In genomic region chr2:241009601-241010530, GRCh38 we compare ENCODE assay signal across 8 cellular contexts. TPM values are rescaled to one million over a fixed set of nuclear protein-coding genes. Genes with fewer than 3 reads are reported as not detected.
A peak's percentile ranks its signal among the peaks of the same experiment; 100 is the strongest.
DNase-seq lines count a peak whose midpoint lies in the region; ATAC-seq and TF ChIP-seq lines count a peak whose summit lies in the region.

No MANE protein-coding gene starts in this region.

- BruUV-seq in Caco-2 (replicated peaks; lab: Mats Ljungman, UMichigan): no TSS peak

- no peaks in the 10 kb centered on the region for H3K27me3 ChIP-seq in Caco-2 (replicated peaks; ENCODE audit: control insufficient read depth, insufficient read depth, low read length)

- H3K4me1 Mint-ChIP-seq in activated CD8-positive, alpha-beta memory T cell treated with anti-CD3 and anti-CD28 coated beads, Interleukin-2, amount 10 ng/mL, durations not matched to agents 7 days and 5 days: peaks cover 8% of the 10 kb centered on the region
- H3K4me1 Mint-ChIP-seq in Caco-2 (ENCODE audit: low read depth, unreplicated experiment): no peaks in the 10 kb centered on the region

- DNase-seq in stimulated activated CD4-positive, alpha-beta T cell treated with anti-CD3 and anti-CD28 coated beads, Interleukin-1b, Interleukin-23, amount 100 ng/mL, for 48 hours: peak; percentile 42
- no peak for DNase-seq in stimulated activated CD4-positive, alpha-beta T cell treated with anti-CD3 and anti-CD28 coated beads, Interleukin-2, amount 100 ng/mL, for 48 hours
- peak; percentile 65 for DNase-seq in activated CD8-positive, alpha-beta memory T cell treated with anti-CD3 and anti-CD28 coated beads, Interleukin-2, amount 10 ng/mL, durations not matched to agents 7 days and 5 days
- DNase-seq in epithelial cell of esophagus (ENCODE audit: low read depth): peak; percentile 43
- DNase-seq in Caco-2: no peak

- H3K36me3 Mint-ChIP-seq in activated CD8-positive, alpha-beta memory T cell treated with anti-CD3 and anti-CD28 coated beads, Interleukin-2, amount 10 ng/mL, durations not matched to agents 7 days and 5 days: no peaks in the 10 kb centered on the region
- no peaks in the 10 kb centered on the region for H3K36me3 Mint-ChIP-seq in Caco-2 (ENCODE audit: insufficient read depth, unreplicated experiment)

- ATAC-seq in activated CD8-positive, alpha-beta memory T cell treated with anti-CD3 and anti-CD28 coated beads, Interleukin-2, amount 10 ng/mL, durations not matched to agents 7 days and 5 days: peak; percentile 76
- ATAC-seq in HG03280 (IDR thresholded peaks at IDR 0.05; ENCODE audit: unreplicated experiment): no peak

- intact Hi-C loops in Caco-2 (cut with micrococcal nuclease; ENCODE audit: unreplicated experiment): no loop called here

- TF ChIP-seq CTCF in epithelial cell of esophagus (IDR thresholded peaks at IDR 0.05; ENCODE audit: insufficient read depth, low read depth, low read length, missing control alignments) (no peak), Caco-2 (IDR thresholded peaks at IDR 0.05; ENCODE audit: insufficient read depth in 1 of 2, low read depth in 1 of 2, low read length in 1 of 2, severe bottlenecking in 1 of 2, unreplicated experiment in 1 of 2) (no peak)

- H3K36me3 ChIP-seq in mesodermal cell (ENCODE audit: control insufficient read depth, insufficient read depth, low read length) (no peaks in the 10 kb centered on the region), Caco-2 (ENCODE audit: control insufficient read depth, insufficient read depth, low read length) (no peaks in the 10 kb centered on the region)

- CTCF ChIA-PET in activated CD8-positive, alpha-beta memory T cell treated with anti-CD3 and anti-CD28 coated beads, Interleukin-2, amount 10 ng/mL, durations not matched to agents 7 days and 5 days (lab: Charles Lee): no interaction called here
- CTCF ChIA-PET in Caco-2 (lab: Charles Lee): no interaction called here

- H3K4me3 Mint-ChIP-seq in activated CD8-positive, alpha-beta memory T cell treated with anti-CD3 and anti-CD28 coated beads, Interleukin-2, amount 10 ng/mL, durations not matched to agents 7 days and 5 days: no peak overlapping the region
- H3K4me3 Mint-ChIP-seq in Caco-2 (ENCODE audit: unreplicated experiment): no peak overlapping the region

- H3K9me3 ChIP-seq in mesodermal cell (ENCODE audit: control insufficient read depth, low read length) (no peaks in the 10 kb centered on the region), Caco-2 (no peaks in the 10 kb centered on the region)

- H3K4me3 ChIP-seq in epithelial cell of esophagus (ENCODE audit: low read length) (no peak overlapping the region), mesodermal cell (ENCODE audit: extremely low read depth, insufficient read depth, low read length, poor library complexity, severe bottlenecking) (peak overlapping the region; percentile 18), Caco-2 (ENCODE audit: low read depth, low read length) (no peak overlapping the region)

- H3K27ac ChIP-seq in mesodermal cell (ENCODE audit: low read depth, low read length, severe bottlenecking): peak overlapping the region; percentile 87
- H3K27ac ChIP-seq in temporal lobe (ENCODE audit: low read depth, low read length): peak overlapping the region; percentile 38

- H3K9me3 Mint-ChIP-seq in activated CD8-positive, alpha-beta memory T cell treated with anti-CD3 and anti-CD28 coated beads, Interleukin-2, amount 10 ng/mL, durations not matched to agents 7 days and 5 days (ENCODE audit: low read depth): peaks cover 9% of the 10 kb centered on the region
- peaks cover 14% of the 10 kb centered on the region for H3K9me3 Mint-ChIP-seq in Caco-2 (ENCODE audit: unreplicated experiment)

- peak overlapping the region; percentile 37 for H3K27ac Mint-ChIP-seq in activated CD8-positive, alpha-beta memory T cell treated with anti-CD3 and anti-CD28 coated beads, Interleukin-2, amount 10 ng/mL, durations not matched to agents 7 days and 5 days
- H3K27ac Mint-ChIP-seq in Caco-2 (ENCODE audit: unreplicated experiment): no peak overlapping the region

- POLR2A ChIA-PET in Caco-2 (lab: Charles Lee): no interaction called here

- H3K27me3 Mint-ChIP-seq in activated CD8-positive, alpha-beta memory T cell treated with anti-CD3 and anti-CD28 coated beads, Interleukin-2, amount 10 ng/mL, durations not matched to agents 7 days and 5 days: peaks cover 16% of the 10 kb centered on the region
- H3K27me3 Mint-ChIP-seq in Caco-2 (ENCODE audit: insufficient read depth, unreplicated experiment): no peaks in the 10 kb centered on the region

- H3K4me1 ChIP-seq in mesodermal cell (ENCODE audit: control insufficient read depth, insufficient read depth, low read length, poor library complexity, severe bottlenecking): peaks cover 19% of the 10 kb centered on the region
- no peaks in the 10 kb centered on the region for H3K4me1 ChIP-seq in Caco-2

- 6% methylated on average over 25 of the region's 28 CpGs for WGBS in mesodermal cell (ENCODE audit: insufficient coverage in 2 of 2), 2 experiments

RNA-seq across cellular contexts. Expression of gene SNED1, which starts 11.4 kb away (rescaled TPM):
- total RNA-seq in activated CD8-positive, alpha-beta memory T cell treated with anti-CD3 and anti-CD28 coated beads, Interleukin-2, amount 10 ng/mL, durations not matched to agents 7 days and 5 days: 1 to 10 TPM; 3.6 to 4.6 TPM
- polyA plus RNA-seq in mesodermal cell (2013, experiment 1 of 2): 2.2 TPM
- polyA plus RNA-seq in mesodermal cell (2013, experiment 2 of 2): 1.6 TPM
- total RNA-seq in temporal lobe (3.2 TPM), Caco-2 (2022) (not detected in 2 replicates)

Comparison
In these comparisons a context has a peak if more than half of its experiments do, and no peak if none do; other contexts are left out.
1. DNase-seq: peak in stimulated activated CD4-positive, alpha-beta T cell treated with anti-CD3 and anti-CD28 coated beads, Interleukin-1b, Interleukin-23, amount 100 ng/mL, for 48 hours (single experiment), activated CD8-positive, alpha-beta memory T cell treated with anti-CD3 and anti-CD28 coated beads, Interleukin-2, amount 10 ng/mL, durations not matched to agents 7 days and 5 days (single experiment) and epithelial cell of esophagus (single experiment); none in stimulated activated CD4-positive, alpha-beta T cell treated with anti-CD3 and anti-CD28 coated beads, Interleukin-2, amount 100 ng/mL, for 48 hours (0 of 2) and Caco-2 (0 of 2).